Comparison of ENCODE assay signal across 26 cellular contexts in genomic region chr4:62327612-62328297, GRCh38.
"Had no signal": no experiment of that assay in that cellular context is flagged by ENCODE, and none has a peak within 500 bp of the region (broad histone marks: within the 10 kb centered on the region; RNA-seq: fewer than 3 reads in every experiment).

No MANE protein-coding gene starts in this region.

- H3K9me3 ChIP-seq: stomach, suprapubic skin, testis, thoracic aorta, thyroid gland, tibial artery, transverse colon, upper lobe of left lung, upper lobe of right lung, uterus, vagina had no signal

- H3K36me3 ChIP-seq: stomach, suprapubic skin, thoracic aorta, thyroid gland, tibial artery, tibial nerve, transverse colon, upper lobe of left lung, upper lobe of right lung, uterus, vagina had no signal

- H3K27ac ChIP-seq: stomach, suprapubic skin, testis, thoracic aorta, thyroid gland, tibial artery, tibial nerve, transverse colon, upper lobe of left lung, upper lobe of right lung, uterus, vagina had no signal

- DNase-seq: stimulated activated CD4-positive, alpha-beta T cell treated with anti-CD3 and anti-CD28 coated beads, Interleukin-2, amount 100 ng/mL, for 48 hours; stimulated activated CD4-positive, alpha-beta T cell treated with anti-CD3 and anti-CD28 coated beads, Interleukin-4, amount 100 ng/mL, for 1 hour; stimulated activated CD4-positive, alpha-beta T cell treated with anti-CD3 and anti-CD28 coated beads, Interleukin-4, amount 100 ng/mL, for 24 hours; stimulated activated CD4-positive, alpha-beta T cell treated with anti-CD3 and anti-CD28 coated beads, Interleukin-4, amount 100 ng/mL, for 4 hours; stimulated activated CD8-positive, alpha-beta memory T cell treated with anti-CD3 and anti-CD28 coated beads, Interleukin-4, amount 100 ng/mL, for 48 hours; stimulated activated naive B cell treated with anti-CD40 and anti-IgM and Interleukin-4, amounts not matched to agents 10 μg/mL and 1 μg/mL and 100 μg/mL, for 72 hours; stimulated activated naive CD4-positive, alpha-beta T cell; stimulated activated naive CD4-positive, alpha-beta T cell treated with Interleukin-2 at 50 U/mL for 16 hours; stimulated activated naive CD8-positive, alpha-beta T cell treated with anti-CD3 and anti-CD28 coated beads, Interleukin-15, amount 100 ng/mL, for 72 hours; stimulated activated naive CD8-positive, alpha-beta T cell treated with anti-CD3 and anti-CD28 coated beads, Interleukin-15, Interleukin-2, amounts not matched to agents 100 U/mL and 50 U/mL, for 24 hours; stomach; substantia nigra; testis; thyroid gland; tibial artery; transverse colon; trophoblast cell; upper lobe of left lung; upper lobe of right lung; uterus had no signal

- ATAC-seq: stimulated activated effector memory CD8-positive, alpha-beta T cell treated with anti-CD3 and anti-CD28 coated beads, Interleukin-12 subunit alpha, Interleukin-12 subunit beta, amount 100 ng/mL, for 72 hours; stimulated activated memory B cell treated with anti-CD40 and anti-IgM and Interleukin-4, amounts not matched to agents 10 μg/mL and 1 μg/mL and 100 μg/mL, for 72 hours; stimulated activated naive B cell treated with anti-CD40 and anti-IgM and Interleukin-4, amounts not matched to agents 10 μg/mL and 1 μg/mL and 100 μg/mL, for 72 hours; stimulated activated naive CD8-positive, alpha-beta T cell treated with anti-CD3 and anti-CD28 coated beads, Interleukin-15, amount 100 ng/mL, for 72 hours; stimulated activated naive CD8-positive, alpha-beta T cell treated with anti-CD3 and anti-CD28 coated beads, Interleukin-15, Interleukin-2, amounts not matched to agents 100 U/mL and 50 U/mL, for 24 hours; upper lobe of right lung had no signal

- H3K4me1 ChIP-seq: stomach, suprapubic skin, testis, thyroid gland, tibial artery, tibial nerve, transverse colon, upper lobe of left lung, upper lobe of right lung, uterus, vagina had no signal

- H3K4me3 ChIP-seq: stomach, suprapubic skin, testis, thoracic aorta, thyroid gland, tibial artery, tibial nerve, transverse colon, upper lobe of left lung, upper lobe of right lung, uterus, vagina had no signal

- H3K27me3 ChIP-seq: stomach, suprapubic skin, testis, thyroid gland, tibial artery, tibial nerve, transverse colon, upper lobe of left lung, upper lobe of right lung, uterus, vagina had no signal
